ENCODE assay signal across 8 cellular contexts in the genomic region with DNA sequence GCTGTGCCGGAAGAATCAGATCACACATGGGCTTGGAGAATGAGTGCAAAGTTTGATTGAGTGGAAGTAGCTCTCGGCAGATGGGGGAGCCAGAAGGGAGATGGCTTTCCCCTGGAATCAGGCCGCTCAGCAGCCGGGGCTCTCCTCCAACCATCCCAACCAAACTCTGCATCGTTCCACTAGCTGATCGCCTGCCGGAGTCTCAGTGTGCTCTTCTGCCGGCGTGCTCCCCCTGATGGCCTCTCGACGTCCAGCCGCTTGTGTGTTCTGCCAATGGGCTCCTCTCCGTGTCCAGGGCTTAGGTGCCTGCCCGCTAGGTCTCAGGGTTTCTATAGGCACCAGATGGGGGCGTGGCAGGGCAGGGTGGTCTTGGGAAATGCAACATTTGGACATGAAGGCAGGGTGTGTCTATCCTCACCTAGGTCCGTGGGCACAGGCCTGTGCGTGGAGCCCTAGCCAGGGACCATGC. TPM values are rescaled to one million over a fixed set of nuclear protein-coding genes. Genes with fewer than 3 reads are reported as not detected.
DNase-seq lines count a peak whose midpoint lies in the region; ATAC-seq and TF ChIP-seq lines count a peak whose summit lies in the region.

No MANE protein-coding gene starts in this region.

- H3K4me1 ChIP-seq in Loucy (ENCODE audit: insufficient read depth, low read length, poor library complexity, severe bottlenecking), result peaks cover 3% of the 10 kb centered on the region
- peaks cover 0 to 4% (median 1%) of the 10 kb centered on the region in 4 donors for H3K4me1 ChIP-seq in liver (ENCODE audit: control insufficient read depth in 4 of 4, insufficient read depth in 4 of 4, low read length in 3 of 4)

- no peaks in the 10 kb centered on the region for H3K9me2 ChIP-seq in Loucy (replicated peaks; ENCODE audit: low read depth, low read length)

- POLR2A ChIA-PET in BJ (lab: Charles Lee), result no interaction called here

- H3F3A ChIP-seq in Loucy (ENCODE audit: low read depth), result no peaks in the 10 kb centered on the region

- WGBS in liver, result 11% methylated on average over 17 of the region's 17 CpGs

- H2AFZ ChIP-seq in Loucy (ENCODE audit: low read length), result no peak overlapping the region

- H3K9me3 ChIP-seq in Loucy (ENCODE audit: insufficient read depth, low read depth, low read length) (no peaks in the 10 kb centered on the region), liver (ENCODE audit: control insufficient read depth in 4 of 4, low read length in 3 of 4) (no peaks in the 10 kb centered on the region)

- no peaks in the 10 kb centered on the region for H4K20me1 ChIP-seq in Loucy (ENCODE audit: insufficient read depth, low read length, poor library complexity, severe bottlenecking)

- TF ChIP-seq CTCF in BJ (IDR thresholded peaks at IDR 0.05; ENCODE audit: insufficient read depth, low read depth, low read length) (peak; percentile 87), Loucy (conservative IDR thresholded peaks at IDR 0.05; ENCODE audit: low read length) (peak; percentile 52), liver (IDR thresholded peaks at IDR 0.05; ENCODE audit: low read depth, low read length, missing input control) (peak; percentile 51)

- peak; percentile 50 to 73 for TF ChIP-seq RAD21 in liver (IDR thresholded peaks at IDR 0.05)

- no peak for DNase-seq in BJ (ENCODE audit: low read depth)
- peak; percentile 71 for DNase-seq in cerebellum (ENCODE audit: low spot score)
- no peak for DNase-seq in GOT3 (lab: John Stamatoyannopoulos, UW)
- no peak for DNase-seq in T-helper 9 cell

- CTCF ChIA-PET in BJ (lab: Yijun Ruan, JAX), result interaction anchor here (0.6 to 2.4 kb wide), 17 partner anchors 8 to 174 kb away, joined by 3 to 22 read pairs (median 4); partner anchors contain the start of gene ARFGAP1

- ATAC-seq in HG02642 (IDR thresholded peaks at IDR 0.05; ENCODE audit: poor library complexity, unreplicated experiment), result no peak
- no peak for ATAC-seq in GM19395 (IDR thresholded peaks at IDR 0.05; ENCODE audit: unreplicated experiment)

- H3K4me2 ChIP-seq in Loucy (ENCODE audit: low read depth, low read length, poor library complexity, severe bottlenecking), result no peak overlapping the region

- H3K79me2 ChIP-seq in Loucy (ENCODE audit: insufficient read depth, low read length), result no peaks in the 10 kb centered on the region

- H3K9ac ChIP-seq in Loucy (ENCODE audit: low read depth, low read length, poor library complexity, severe bottlenecking) (no peak overlapping the region), liver (ENCODE audit: low read depth in 1 of 2, low read length in 2 of 2) (no peak overlapping the region)

- H3K4me3 ChIP-seq in BJ (ENCODE audit: low read depth, low read length) (no peak overlapping the region), Loucy (ENCODE audit: low read length, poor library complexity, severe bottlenecking) (no peak overlapping the region), liver (ENCODE audit: low read depth in 1 of 3, low read length in 3 of 3) (no peak overlapping the region)

- no peak overlapping the region for H3K27ac ChIP-seq in liver (ENCODE audit: low read depth in 1 of 2, low read length in 2 of 2)

- no peaks in the 10 kb centered on the region for H3K36me3 ChIP-seq in BJ (ENCODE audit: control insufficient read depth, insufficient read depth, low read length)
- H3K36me3 ChIP-seq in Loucy (ENCODE audit: insufficient read depth, low read length), result no peaks in the 10 kb centered on the region
- no peaks in the 10 kb centered on the region for H3K36me3 ChIP-seq in liver (ENCODE audit: control insufficient read depth in 4 of 4, insufficient read depth in 3 of 4, low read depth in 1 of 4, low read length in 3 of 4)

- H3K27me3 ChIP-seq in BJ (ENCODE audit: control insufficient read depth, insufficient read depth, low read length), result no peaks in the 10 kb centered on the region
- no peaks in the 10 kb centered on the region for H3K27me3 ChIP-seq in Loucy (ENCODE audit: insufficient read depth, low read length, poor library complexity, severe bottlenecking)
- peaks cover 0 to 7% (median 2%) of the 10 kb centered on the region in 4 donors for H3K27me3 ChIP-seq in liver (ENCODE audit: control insufficient read depth in 4 of 4, insufficient read depth in 4 of 4, low read length in 3 of 4)

TF ChIP-seq in liver, 16 proteins besides CTCF, POLR2A, EP300 and RAD21:
- TF ChIP-seq NR2F2 (IDR thresholded peaks at IDR 0.05) (no peak), GABPA (IDR thresholded peaks at IDR 0.05 in 1 of 2, conservative IDR thresholded peaks at IDR 0.05 in 1 of 2) (no peak), REST (IDR thresholded peaks at IDR 0.05) (no peak), YY1 (IDR thresholded peaks at IDR 0.05) (no peak), MAX (IDR thresholded peaks at IDR 0.05) (no peak), FOXA2 (IDR thresholded peaks at IDR 0.05) (no peak), FOXA1 (IDR thresholded peaks at IDR 0.05) (no peak), RXRA (IDR thresholded peaks at IDR 0.05) (no peak), JUND (IDR thresholded peaks at IDR 0.05) (no peak), HNF4A (conservative IDR thresholded peaks at IDR 0.05) (no peak), EGR1 (IDR thresholded peaks at IDR 0.05; ENCODE audit: low read depth in 2 of 2) (no peak), TAF1 (conservative IDR thresholded peaks at IDR 0.05) (no peak), HNF4G (IDR thresholded peaks at IDR 0.05) (no peak), SP1 (IDR thresholded peaks at IDR 0.05) (no peak)
- TF ChIP-seq, protein P1, sequence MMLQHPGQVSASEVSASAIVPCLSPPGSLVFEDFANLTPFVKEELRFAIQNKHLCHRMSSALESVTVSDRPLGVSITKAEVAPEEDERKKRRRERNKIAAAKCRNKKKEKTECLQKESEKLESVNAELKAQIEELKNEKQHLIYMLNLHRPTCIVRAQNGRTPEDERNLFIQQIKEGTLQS (IDR thresholded peaks at IDR 0.05), result no peak
- TF ChIP-seq, protein P2, sequence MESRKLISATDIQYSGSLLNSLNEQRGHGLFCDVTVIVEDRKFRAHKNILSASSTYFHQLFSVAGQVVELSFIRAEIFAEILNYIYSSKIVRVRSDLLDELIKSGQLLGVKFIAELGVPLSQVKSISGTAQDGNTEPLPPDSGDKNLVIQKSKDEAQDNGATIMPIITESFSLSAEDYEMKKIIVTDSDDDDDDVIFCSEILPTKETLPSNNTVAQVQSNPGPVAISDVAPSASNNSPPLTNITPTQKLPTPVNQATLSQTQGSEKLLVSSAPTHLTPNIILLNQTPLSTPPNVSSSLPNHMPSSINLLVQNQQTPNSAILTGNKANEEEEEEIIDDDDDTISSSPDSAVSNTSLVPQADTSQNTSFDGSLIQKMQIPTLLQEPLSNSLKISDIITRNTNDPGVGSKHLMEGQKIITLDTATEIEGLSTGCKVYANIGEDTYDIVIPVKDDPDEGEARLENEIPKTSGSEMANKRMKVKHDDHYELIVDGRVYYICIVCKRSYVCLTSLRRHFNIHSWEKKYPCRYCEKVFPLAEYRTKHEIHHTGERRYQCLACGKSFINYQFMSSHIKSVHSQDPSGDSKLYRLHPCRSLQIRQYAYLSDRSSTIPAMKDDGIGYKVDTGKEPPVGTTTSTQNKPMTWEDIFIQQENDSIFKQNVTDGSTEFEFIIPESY (IDR thresholded peaks at IDR 0.05), result no peak

RNA-seq across cellular contexts. Expression of gene BIRC7, which starts 4.9 kb away (rescaled TPM):
- not detected in 2 replicates for polyA plus RNA-seq in BJ (2011; rRNA removed)
- polyA minus RNA-seq in BJ (2011; rRNA and poly(A)+ RNA removed), result not detected in 2 replicates
- total RNA-seq in cerebellum, result not detected
- under 1 TPM in 1 of 2 donors, not detected in 1; 0.23 TPM for total RNA-seq in liver
- polyA plus RNA-seq in liver, result not detected

RNA-seq across cellular contexts. Expression of gene YTHDF1, which starts 14.9 kb away (rescaled TPM):
- 17.5 and 19.1 TPM in 2 replicates for polyA plus RNA-seq in BJ (2011; rRNA removed)
- 16.8 and 21.4 TPM in 2 replicates for polyA minus RNA-seq in BJ (2011; rRNA and poly(A)+ RNA removed)
- 18.8 TPM for total RNA-seq in cerebellum
- total RNA-seq in liver, result 10 to 100 TPM; 13.7 to 19.5 TPM
- polyA plus RNA-seq in liver, result 10 to 100 TPM in 1 of 2 donors, 1 to 10 TPM in 1; 6.8 to 16.2 TPM

RNA-seq across cellular contexts. Expression of gene NKAIN4, which starts 23.4 kb away (rescaled TPM):
- not detected in 2 replicates for polyA plus RNA-seq in BJ (2011; rRNA removed)
- polyA minus RNA-seq in BJ (2011; rRNA and poly(A)+ RNA removed), result not detected in 2 replicates
- total RNA-seq in cerebellum, result 35.0 TPM
- under 1 TPM in 1 of 2 donors, not detected in 1; 0.05 TPM for total RNA-seq in liver
- not detected for polyA plus RNA-seq in liver

RNA-seq across cellular contexts. Expression of gene ARFGAP1, which starts 41.8 kb away (rescaled TPM):
- polyA plus RNA-seq in BJ (2011; rRNA removed), result 49.8 and 76.5 TPM in 2 replicates
- 73.8 and 91.3 TPM in 2 replicates for polyA minus RNA-seq in BJ (2011; rRNA and poly(A)+ RNA removed)
- 32.5 TPM for total RNA-seq in cerebellum
- total RNA-seq in liver, result 10 to 100 TPM; 18.3 to 29.7 TPM
- polyA plus RNA-seq in liver, result 10 to 100 TPM; 11.2 to 25.4 TPM

Comparison
In these comparisons a context has a peak if more than half of its experiments do, and no peak if none do; other contexts are left out.
1. RNA of gene NKAIN4, which starts 23.4 kb away (total RNA-seq): 35.0 TPM in cerebellum (single experiment); 0.05 TPM in liver; every median in the first group is over 10 times any median in the second.
2. Peak in every context shown above with its lines, with median percentiles within 50 percentile points of each other: CTCF ChIP-seq.